Comparison of ENCODE assay signal across 12 cellular contexts in the genomic region with DNA sequence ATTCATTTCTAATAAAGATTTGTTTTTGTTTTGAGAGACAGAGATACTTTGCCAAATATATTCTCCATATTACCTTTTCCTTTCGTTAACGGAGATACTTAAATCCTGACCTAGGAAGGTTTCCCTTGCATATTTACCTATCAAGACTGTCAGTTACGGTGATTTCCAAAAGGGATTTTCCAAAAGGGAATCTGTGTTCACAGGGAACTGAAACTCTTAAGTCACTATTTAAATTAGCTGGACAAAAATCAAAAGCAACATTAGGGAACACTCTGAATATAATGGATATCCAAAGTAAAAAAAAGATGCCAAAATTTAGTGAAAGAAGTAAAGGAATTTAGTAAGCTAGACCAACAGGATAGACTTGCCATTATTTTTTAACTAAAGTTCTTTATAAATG. TPM values are rescaled to one million over a fixed set of nuclear protein-coding genes. Genes with fewer than 3 reads are reported as not detected.
DNase-seq lines count a peak whose midpoint lies in the region; ATAC-seq and TF ChIP-seq lines count a peak whose summit lies in the region.
"Had no signal": no experiment of that assay in that cellular context is flagged by ENCODE, and none has a peak within 500 bp of the region (broad histone marks: within the 10 kb centered on the region; RNA-seq: fewer than 3 reads in every experiment).

No MANE protein-coding gene starts in this region.

- peak overlapping the region; percentile 98 for H3K27ac ChIP-seq in left ventricle myocardium inferior (replicated peaks)
- H3K27ac ChIP-seq in naive thymus-derived CD4-positive, alpha-beta T cell (ENCODE audit: low read depth, low read length): no peak overlapping the region

- peaks cover 94% of the 10 kb centered on the region for H3K4me1 ChIP-seq in left ventricle myocardium inferior
- H3K4me1 ChIP-seq in naive thymus-derived CD4-positive, alpha-beta T cell (ENCODE audit: control insufficient read depth in 2 of 2, insufficient read depth in 2 of 2, low read length in 2 of 2): peaks cover 0 to 7% of the 10 kb centered on the region in 2 donors

- TF ChIP-seq CTCF in left ventricle myocardium inferior (IDR thresholded peaks at IDR 0.05; ENCODE audit: borderline replicate concordance) (no peak), chondrocyte (IDR thresholded peaks at IDR 0.05) (no peak), mesothelial cell of epicardium (IDR thresholded peaks at IDR 0.05; ENCODE audit: unreplicated experiment) (no peak)

- CTCF ChIA-PET in naive thymus-derived CD4-positive, alpha-beta T cell (lab: Charles Lee): no interaction called here

- peaks cover 4% of the 10 kb centered on the region for H3K36me3 Mint-ChIP-seq in chondrocyte (ENCODE audit: low read depth)
- H3K36me3 Mint-ChIP-seq in mesothelial cell of epicardium: no peaks in the 10 kb centered on the region
- peaks cover 0 to 12% (median 8%) of the 10 kb centered on the region in 5 donors for H3K36me3 Mint-ChIP-seq in naive thymus-derived CD4-positive, alpha-beta T cell

- no peaks in the 10 kb centered on the region for H3K9me3 ChIP-seq in left ventricle myocardium inferior (replicated peaks)
- H3K9me3 ChIP-seq in naive thymus-derived CD4-positive, alpha-beta T cell (ENCODE audit: control insufficient read depth in 2 of 3, low read length in 3 of 3): no peaks in the 10 kb centered on the region

- POLR2A ChIA-PET in naive thymus-derived CD4-positive, alpha-beta T cell (lab: Charles Lee): no interaction called here

- H3K4me3 Mint-ChIP-seq in chondrocyte (ENCODE audit: unreplicated experiment) (peak overlapping the region; percentile 92), mesothelial cell of epicardium (peak overlapping the region; percentile 92)
- H3K4me3 Mint-ChIP-seq in naive thymus-derived CD4-positive, alpha-beta T cell: peak overlapping the region in 4 of 10 donors; percentile 31 to 92 (median 88)
- H3K4me3 Mint-ChIP-seq: memory B cell had no signal

- intact Hi-C loops in left ventricle myocardium inferior (cut with micrococcal nuclease): no loop called here
- intact Hi-C loops in Right ventricle myocardium superior (cut with DNase I): no loop called here
- intact Hi-C loops in naive thymus-derived CD4-positive, alpha-beta T cell (cut with micrococcal nuclease): no loop called here

- H3K4me3 ChIP-seq in left ventricle myocardium inferior: peak overlapping the region; percentile 98
- no peak overlapping the region for H3K4me3 ChIP-seq in naive thymus-derived CD4-positive, alpha-beta T cell (ENCODE audit: low read length)

- H3K9me3 Mint-ChIP-seq in chondrocyte (ENCODE audit: low read depth) (no peaks in the 10 kb centered on the region), mesothelial cell of epicardium (no peaks in the 10 kb centered on the region)
- H3K9me3 Mint-ChIP-seq in naive thymus-derived CD4-positive, alpha-beta T cell: no peaks in the 10 kb centered on the region
- H3K9me3 Mint-ChIP-seq: CD4-positive, alpha-beta memory T cell; memory B cell had no signal

- ATAC-seq in Right ventricle myocardium superior (ENCODE audit: poor library complexity) (no peak), HG02973 (IDR thresholded peaks at IDR 0.05; ENCODE audit: unreplicated experiment) (no peak)
- no peak for ATAC-seq in naive thymus-derived CD4-positive, alpha-beta T cell

- DNase-seq in left ventricle myocardium inferior (no peak), Right ventricle myocardium superior (no peak), chondrocyte (ENCODE audit: low spot score) (no peak), mesothelial cell of epicardium (ENCODE audit: low spot score in 2 of 2, unreplicated experiment in 2 of 2) (no peak), SHP77 treated with DMSO at 0.1 percent for 48 hours (lab: John Stamatoyannopoulos, UW) (no peak), NCI-H1930 (lab: John Stamatoyannopoulos, UW) (no peak)
- no peak for DNase-seq in naive thymus-derived CD4-positive, alpha-beta T cell
- DNase-seq: CD4-positive, alpha-beta memory T cell; H7; stimulated activated CD4-positive, alpha-beta T cell treated with anti-CD3 and anti-CD28 coated beads, Interleukin-2, amount 100 ng/mL, for 24 hours had no signal

- H3K4me1 Mint-ChIP-seq in chondrocyte (ENCODE audit: low read depth) (peaks cover 58% of the 10 kb centered on the region), mesothelial cell of epicardium (peaks cover 53% of the 10 kb centered on the region)
- peaks cover 35 to 65% (median 50%) of the 10 kb centered on the region in 7 donors for H3K4me1 Mint-ChIP-seq in naive thymus-derived CD4-positive, alpha-beta T cell

- H3K27me3 Mint-ChIP-seq in chondrocyte (ENCODE audit: low read depth): no peaks in the 10 kb centered on the region
- H3K27me3 Mint-ChIP-seq in mesothelial cell of epicardium (ENCODE audit: low read depth): no peaks in the 10 kb centered on the region
- H3K27me3 Mint-ChIP-seq in naive thymus-derived CD4-positive, alpha-beta T cell: no peaks in the 10 kb centered on the region
- H3K27me3 Mint-ChIP-seq: CD4-positive, alpha-beta memory T cell; memory B cell had no signal

- peak overlapping the region; percentile 82 for H3K27ac Mint-ChIP-seq in chondrocyte (ENCODE audit: unreplicated experiment)
- peak overlapping the region; percentile 19 for H3K27ac Mint-ChIP-seq in mesothelial cell of epicardium
- peak overlapping the region in 1 of 9 donors; percentile 46 for H3K27ac Mint-ChIP-seq in naive thymus-derived CD4-positive, alpha-beta T cell
- H3K27ac Mint-ChIP-seq: memory B cell had no signal

- H3K27me3 ChIP-seq in left ventricle myocardium inferior (ENCODE audit: low read depth): no peaks in the 10 kb centered on the region
- no peaks in the 10 kb centered on the region for H3K27me3 ChIP-seq in naive thymus-derived CD4-positive, alpha-beta T cell (ENCODE audit: control insufficient read depth in 2 of 2, insufficient read depth in 2 of 2, low read length in 2 of 2)

- peaks cover 15% of the 10 kb centered on the region for H3K36me3 ChIP-seq in left ventricle myocardium inferior
- peaks cover 0 to 15% (median 0%) of the 10 kb centered on the region in 3 experiments for H3K36me3 ChIP-seq in naive thymus-derived CD4-positive, alpha-beta T cell (ENCODE audit: control insufficient read depth in 2 of 3, insufficient read depth in 3 of 3, low read length in 3 of 3)

RNA-seq across cellular contexts. Expression of a gene that starts 0.6 kb away (rescaled TPM):
- total RNA-seq in left ventricle myocardium inferior (155 TPM), Right ventricle myocardium superior (150 TPM), chondrocyte (46.3 to 50.7 TPM (median 49.0 TPM) in 3 replicates), mesothelial cell of epicardium (35.0 to 41.7 TPM (median 38.1 TPM) in 3 replicates)
- total RNA-seq in naive thymus-derived CD4-positive, alpha-beta T cell: 10 to 100 TPM; 25.8 to 87.5 (median 29.7) TPM
- 10 to 100 TPM; 14.0 to 15.3 TPM for polyA plus RNA-seq in naive thymus-derived CD4-positive, alpha-beta T cell
